36 cellular contexts compared by ENCODE assay signal in genomic region chr20:33273117-33273851, GRCh38. TPM values are rescaled to one million over a fixed set of nuclear protein-coding genes. Genes with fewer than 3 reads are reported as not detected.
DNase-seq lines count a peak whose midpoint lies in the region; ATAC-seq, FAIRE-seq and TF ChIP-seq lines count a peak whose summit lies in the region.
"Had no signal": no experiment of that assay in that cellular context is flagged by ENCODE, and none has a peak within 500 bp of the region (broad histone marks: within the 10 kb centered on the region; RNA-seq: fewer than 3 reads in every experiment).

No MANE protein-coding gene starts in this region.

- H3K4me1 ChIP-seq in HepG2 (ENCODE audit: insufficient read depth, low read length) (peaks cover 75% of the 10 kb centered on the region), right lobe of liver (no peaks in the 10 kb centered on the region), stomach (peaks cover 8 to 23% (median 14%) of the 10 kb centered on the region in 4 donors), right atrium auricular region (no peaks in the 10 kb centered on the region)

- DNase-seq in NCI-H2227 (lab: John Stamatoyannopoulos, UW; ENCODE audit: unreplicated experiment) (peak; percentile 35), NCI-H2227 treated with DMSO at 0.1 percent for 48 hours (lab: John Stamatoyannopoulos, UW) (no peak), HepG2 (ENCODE audit: low spot score) (no peak), right lobe of liver (no peak), head of caudate nucleus (peak in 25 of 42 donors; percentile 7 to 77 (median 38)), stomach (peak; percentile 65), right atrium auricular region (ENCODE audit: low spot score) (no peak)
- no peak for DNase-seq in central memory CD4-positive, alpha-beta T cell
- DNase-seq: 8988T; activated CD4-positive, alpha-beta T cell treated with anti-CD3 and anti-CD28 coated beads, Interleukin-2, amount 50 U/mL, for 4 hours; activated naive CD8-positive, alpha-beta T cell treated with anti-CD3 and anti-CD28 coated beads, Interleukin-2, amount 10 ng/mL, durations not matched to agents 7 days and 5 days; AML-193; CD4-positive, alpha-beta memory T cell; DMS 273 treated with DMSO at 0.1 percent for 48 hours; erythroblast; heart right ventricle; Kasumi-1; left cardiac atrium; mesenchymal stem cell; naive thymus-derived CD4-positive, alpha-beta T cell; NCI-H1694; NCI-H226; NCI-H774; OCI-M1; spleen had no signal

- H3K9me3 ChIP-seq in HepG2 (ENCODE audit: low read length) (no peaks in the 10 kb centered on the region), right lobe of liver (no peaks in the 10 kb centered on the region), stomach (no peaks in the 10 kb centered on the region), right atrium auricular region (no peaks in the 10 kb centered on the region)
- H3K9me3 ChIP-seq: HAP-1, heart right ventricle, spleen had no signal

- H3K4me3 ChIP-seq in HepG2 (replicated peaks in 1 of 3; ENCODE audit: insufficient read depth in 1 of 3, low read depth in 2 of 3, low read length in 3 of 3) (peak overlapping the region in 1 of 3 experiments; percentile 30; a peak in 2 of 6 replicates), right lobe of liver (no peak overlapping the region), stomach (no peak overlapping the region), right atrium auricular region (no peak overlapping the region)
- H3K4me3 ChIP-seq: HAP-1, heart right ventricle, spleen had no signal

- H3K27me3 ChIP-seq in HepG2 (ENCODE audit: control insufficient read depth in 1 of 2, insufficient read depth in 2 of 2, low read length in 2 of 2): no peaks in the 10 kb centered on the region
- H3K27me3 ChIP-seq in right lobe of liver: no peaks in the 10 kb centered on the region
- peaks cover 0 to 8% (median 0%) of the 10 kb centered on the region in 3 donors for H3K27me3 ChIP-seq in stomach
- H3K27me3 ChIP-seq in right atrium auricular region: no peaks in the 10 kb centered on the region

- H3K36me3 ChIP-seq in HepG2 (replicated peaks in 1 of 2; ENCODE audit: control insufficient read depth in 1 of 2, insufficient read depth in 2 of 2, low read length in 2 of 2) (no peaks in the 10 kb centered on the region), right lobe of liver (no peaks in the 10 kb centered on the region), stomach (no peaks in the 10 kb centered on the region), right atrium auricular region (no peaks in the 10 kb centered on the region)
- H3K36me3 ChIP-seq: HAP-1, heart right ventricle, spleen had no signal

- peak overlapping the region; percentile 48 for H3K4me2 ChIP-seq in HepG2 (ENCODE audit: low read depth, low read length)

- peak overlapping the region; percentile 4 for H2AFZ ChIP-seq in HepG2 (ENCODE audit: low read length)

- no peaks in the 10 kb centered on the region for H3K79me2 ChIP-seq in HepG2 (ENCODE audit: insufficient read depth, low read length)

- ATAC-seq in HepG2 (peak; percentile 28), right lobe of liver (no peak)
- ATAC-seq: heart right ventricle; left cardiac atrium; naive thymus-derived CD4-positive, alpha-beta T cell; Right ventricle myocardium inferior had no signal

- no peak for TF ChIP-seq RAD21 in HepG2 (CRISPR knock-in tag; IDR thresholded peaks at IDR 0.05)

- TF ChIP-seq EP300 in HepG2 (IDR thresholded peaks at IDR 0.05; ENCODE audit: low read depth in 2 of 2, low read length in 2 of 2): no peak
- no peak for TF ChIP-seq EP300 in HepG2 (CRISPR knock-in tag; IDR thresholded peaks at IDR 0.05; ENCODE audit: borderline replicate concordance)
- no peak for TF ChIP-seq EP300 in stomach (IDR thresholded peaks at IDR 0.05)

- H4K20me1 ChIP-seq in HepG2 (ENCODE audit: insufficient read depth, low read length): no peaks in the 10 kb centered on the region

- no peak for FAIRE-seq in HepG2 (lab: Jason Lieb, UNC)
- FAIRE-seq: GM19239 had no signal

- TF ChIP-seq CTCF in HepG2 (CRISPR knock-in tag; IDR thresholded peaks at IDR 0.05) (no peak), right lobe of liver (IDR thresholded peaks at IDR 0.05) (no peak), stomach (IDR thresholded peaks at IDR 0.05) (no peak), right atrium auricular region (IDR thresholded peaks at IDR 0.05) (no peak)

- no peak overlapping the region for H3K9ac ChIP-seq in HepG2 (ENCODE audit: insufficient read depth, low read depth, low read length)

- in situ Hi-C loops in HepG2 (cut with HindIII; ENCODE audit: extremely low pct_ligation_motif_present, low pct_unique_long_range_greater_than_20kb): no loop called here

- POLR2A ChIA-PET in HepG2 (lab: Yijun Ruan, JAX): no interaction called here

- TF ChIP-seq POLR2A in HepG2 (IDR thresholded peaks at IDR 0.05; ENCODE audit: insufficient read depth in 1 of 2, low read depth in 2 of 2, low read length in 2 of 2): no peak
- TF ChIP-seq POLR2A in right lobe of liver (IDR thresholded peaks at IDR 0.05): no peak
- no peak for TF ChIP-seq POLR2A in stomach (IDR thresholded peaks at IDR 0.05)

- CTCF ChIA-PET in HepG2 (lab: Yijun Ruan, JAX; ENCODE audit: low intra/inter-chr PET ratio, low total read pairs): no interaction called here

- H3K27ac ChIP-seq in HepG2 (ENCODE audit: extremely low read length, insufficient read depth, low read length) (peak overlapping the region; percentile 14), right lobe of liver (no peak overlapping the region), stomach (peak overlapping the region; percentile 53 to 79 (median 68)), right atrium auricular region (no peak overlapping the region)
- H3K27ac ChIP-seq: heart right ventricle, spleen, VCaP had no signal

- intact Hi-C loops in HepG2 (cut with micrococcal nuclease; ENCODE audit: unreplicated experiment) (no loop called here), right lobe of liver (cut with DNase I) (no loop called here), head of caudate nucleus (cut with DNase I) (no loop called here), stomach (cut with DNase I; ENCODE audit: low total_unique reads) (no loop called here)

- 17% methylated on average over 13 of the region's 13 CpGs for WGBS in HepG2 (ENCODE audit: low lambda C conversion rate)
- 34% methylated on average over 10 of the region's 13 CpGs for WGBS in right lobe of liver (ENCODE audit: insufficient coverage, low coverage, low lambda C conversion rate, missing lambda C conversion rate)
- 31 to 42% (median 41%) methylated on average over 13 of the region's 13 CpGs for WGBS in stomach, 5 donors

- BruUV-seq in HepG2 (replicated peaks; lab: Mats Ljungman, UMichigan): no TSS peak

RNA-seq across cellular contexts. Expression of gene BPIFB1, which starts 9.7 kb away (rescaled TPM):
- total RNA-seq in HepG2 (2016; rRNA removed; fragmentation: Illumina TruSeq; extraction: Trizol): 0.18 and 0.82 TPM in 2 replicates
- total RNA-seq in HepG2 (2016; cell fraction: cytosol; rRNA removed; fragmentation: Illumina TruSeq; extraction: Trizol; ENCODE audit: low read depth): 0.18 TPM in 1 of 2 replicates, not detected in the other
- 0.34 and 0.56 TPM in 2 replicates for total RNA-seq in HepG2 (2016; cell fraction: insoluble cytoplasmic fraction; rRNA removed; fragmentation: Illumina TruSeq; extraction: Trizol)
- 0.28 TPM in 2 replicates for total RNA-seq in HepG2 (2016; cell fraction: membrane; rRNA removed; fragmentation: Illumina TruSeq; extraction: Trizol)
- 0.59 and 0.75 TPM in 2 replicates for total RNA-seq in HepG2 (2016; cell fraction: nucleus; rRNA removed; fragmentation: Illumina TruSeq; extraction: Trizol)
- 4.4 and 9.2 TPM in 2 replicates for polyA plus RNA-seq in HepG2 (2011; rRNA removed)
- polyA plus RNA-seq in HepG2 (2011; cell fraction: cytosol; rRNA removed): 3.2 and 5.0 TPM in 2 replicates
- 5.1 and 7.3 TPM in 2 replicates for polyA plus RNA-seq in HepG2 (2011; cell fraction: nucleus; rRNA removed)
- polyA plus RNA-seq in HepG2 (2012): 7.9 and 12.0 TPM in 2 replicates
- 0.26 and 0.36 TPM in 2 replicates for polyA plus RNA-seq in HepG2 (2016; cell fraction: cytosol; fragmentation: Illumina TruSeq; extraction: Trizol; ENCODE audit: low read depth)
- 0.54 and 0.91 TPM in 2 replicates for polyA plus RNA-seq in HepG2 (2016; cell fraction: insoluble cytoplasmic fraction; fragmentation: Illumina TruSeq; extraction: Trizol; ENCODE audit: low read depth)
- 0.17 and 0.40 TPM in 2 replicates for polyA plus RNA-seq in HepG2 (2016; cell fraction: membrane; fragmentation: Illumina TruSeq; extraction: Trizol; ENCODE audit: low read depth)
- 0.97 and 1.00 TPM in 2 replicates for polyA plus RNA-seq in HepG2 (2016; cell fraction: nucleus; fragmentation: Illumina TruSeq; extraction: Trizol; ENCODE audit: insufficient read depth, low read depth)
- polyA minus RNA-seq in HepG2 (2011; rRNA and poly(A)+ RNA removed; ENCODE audit: low replicate concordance): 3.7 TPM in 1 of 2 replicates, not detected in the other
- 0.44 and 1.6 TPM in 2 replicates for polyA minus RNA-seq in HepG2 (2011; cell fraction: cytosol; rRNA and poly(A)+ RNA removed)
- 1.7 and 2.0 TPM in 2 replicates for polyA minus RNA-seq in HepG2 (2011; cell fraction: nucleus; rRNA and poly(A)+ RNA removed)
- total RNA-seq in right lobe of liver: not detected
- total RNA-seq in stomach: 10 to 100 TPM in 4 of 5 donors, not detected in 1; 20.2 to 58.9 (median 44.5) TPM
- 100 to 1,000 TPM in 1 of 3 donors, 10 to 100 TPM in 1, 1 to 10 TPM in 1; 2.3 to 169 (median 22.7) TPM for polyA plus RNA-seq in stomach
- total RNA-seq in right atrium auricular region: not detected
- total RNA-seq: activated naive CD8-positive, alpha-beta T cell treated with anti-CD3 and anti-CD28 coated beads, Interleukin-2, amount 10 ng/mL, durations not matched to agents 7 days and 5 days; activated T-helper 2 cell treated with anti-CD3 and anti-CD28 coated beads, Interferon-gamma antibody, Interleukin-2, Interleukin-4, amounts not matched to agents 10 μg/mL and 5 μg/mL and 100 μg/mL, durations not matched to agents 14 hours and 24 hours and 36 hours; CD4-positive, alpha-beta memory T cell; fibroblast of villous mesenchyme; G401; heart right ventricle; left cardiac atrium; naive thymus-derived CD4-positive, alpha-beta T cell; omental fat pad; renal cortical epithelial cell; Right ventricle myocardium inferior; spleen; urinary bladder had no signal
- polyA plus RNA-seq: CD4-positive, alpha-beta memory T cell; naive thymus-derived CD4-positive, alpha-beta T cell; urinary bladder had no signal

RNA-seq across cellular contexts. Expression of gene BPIFA1, which starts 37.5 kb away (rescaled TPM):
- total RNA-seq in HepG2 (2016; rRNA removed; fragmentation: Illumina TruSeq; extraction: Trizol) (not detected in 2 replicates), right lobe of liver (not detected), stomach (under 1 TPM in 1 of 5 donors, not detected in 4; 0.72 TPM), right atrium auricular region (not detected)
- not detected in 2 replicates for total RNA-seq in HepG2 (2016; cell fraction: cytosol; rRNA removed; fragmentation: Illumina TruSeq; extraction: Trizol; ENCODE audit: low read depth)
- total RNA-seq in HepG2 (2016; cell fraction: insoluble cytoplasmic fraction; rRNA removed; fragmentation: Illumina TruSeq; extraction: Trizol): not detected in 2 replicates
- total RNA-seq in HepG2 (2016; cell fraction: membrane; rRNA removed; fragmentation: Illumina TruSeq; extraction: Trizol): not detected in 2 replicates
- not detected in 2 replicates for total RNA-seq in HepG2 (2016; cell fraction: nucleus; rRNA removed; fragmentation: Illumina TruSeq; extraction: Trizol)
- polyA plus RNA-seq in HepG2 (2011; rRNA removed) (not detected in 2 replicates), stomach (not detected)
- not detected in 2 replicates for polyA plus RNA-seq in HepG2 (2011; cell fraction: cytosol; rRNA removed)
- not detected in 2 replicates for polyA plus RNA-seq in HepG2 (2011; cell fraction: nucleus; rRNA removed)
- not detected in 2 replicates for polyA plus RNA-seq in HepG2 (2012)
- not detected in 2 replicates for polyA plus RNA-seq in HepG2 (2016; cell fraction: cytosol; fragmentation: Illumina TruSeq; extraction: Trizol; ENCODE audit: low read depth)
- polyA plus RNA-seq in HepG2 (2016; cell fraction: insoluble cytoplasmic fraction; fragmentation: Illumina TruSeq; extraction: Trizol; ENCODE audit: low read depth): not detected in 2 replicates
- not detected in 2 replicates for polyA plus RNA-seq in HepG2 (2016; cell fraction: membrane; fragmentation: Illumina TruSeq; extraction: Trizol; ENCODE audit: low read depth)
- not detected in 2 replicates for polyA plus RNA-seq in HepG2 (2016; cell fraction: nucleus; fragmentation: Illumina TruSeq; extraction: Trizol; ENCODE audit: insufficient read depth, low read depth)
- polyA minus RNA-seq in HepG2 (2011; rRNA and poly(A)+ RNA removed; ENCODE audit: low replicate concordance): not detected in 2 replicates
- not detected in 2 replicates for polyA minus RNA-seq in HepG2 (2011; cell fraction: cytosol; rRNA and poly(A)+ RNA removed)
- not detected in 2 replicates for polyA minus RNA-seq in HepG2 (2011; cell fraction: nucleus; rRNA and poly(A)+ RNA removed)
- total RNA-seq: activated naive CD8-positive, alpha-beta T cell treated with anti-CD3 and anti-CD28 coated beads, Interleukin-2, amount 10 ng/mL, durations not matched to agents 7 days and 5 days; activated T-helper 2 cell treated with anti-CD3 and anti-CD28 coated beads, Interferon-gamma antibody, Interleukin-2, Interleukin-4, amounts not matched to agents 10 μg/mL and 5 μg/mL and 100 μg/mL, durations not matched to agents 14 hours and 24 hours and 36 hours; CD4-positive, alpha-beta memory T cell; cerebellum; fibroblast of villous mesenchyme; G401; heart right ventricle; left cardiac atrium; naive thymus-derived CD4-positive, alpha-beta T cell; omental fat pad; renal cortical epithelial cell; Right ventricle myocardium inferior; spleen; urinary bladder had no signal
- polyA plus RNA-seq: CD4-positive, alpha-beta memory T cell; heart right ventricle; naive thymus-derived CD4-positive, alpha-beta T cell; spleen; urinary bladder had no signal

RNA-seq across cellular contexts. Expression of gene BPIFA3, which starts 56.1 kb away (rescaled TPM):
- total RNA-seq in HepG2 (2016; rRNA removed; fragmentation: Illumina TruSeq; extraction: Trizol) (not detected in 2 replicates), right lobe of liver (not detected), stomach (not detected), right atrium auricular region (not detected)
- total RNA-seq in HepG2 (2016; cell fraction: cytosol; rRNA removed; fragmentation: Illumina TruSeq; extraction: Trizol; ENCODE audit: low read depth): not detected in 2 replicates
- not detected in 2 replicates for total RNA-seq in HepG2 (2016; cell fraction: insoluble cytoplasmic fraction; rRNA removed; fragmentation: Illumina TruSeq; extraction: Trizol)
- not detected in 2 replicates for total RNA-seq in HepG2 (2016; cell fraction: membrane; rRNA removed; fragmentation: Illumina TruSeq; extraction: Trizol)
- total RNA-seq in HepG2 (2016; cell fraction: nucleus; rRNA removed; fragmentation: Illumina TruSeq; extraction: Trizol): not detected in 2 replicates
- polyA plus RNA-seq in HepG2 (2011; rRNA removed) (not detected in 2 replicates), stomach (not detected)
- not detected in 2 replicates for polyA plus RNA-seq in HepG2 (2011; cell fraction: cytosol; rRNA removed)
- polyA plus RNA-seq in HepG2 (2011; cell fraction: nucleus; rRNA removed): not detected in 2 replicates
- polyA plus RNA-seq in HepG2 (2012): not detected in 2 replicates
- not detected in 2 replicates for polyA plus RNA-seq in HepG2 (2016; cell fraction: cytosol; fragmentation: Illumina TruSeq; extraction: Trizol; ENCODE audit: low read depth)
- polyA plus RNA-seq in HepG2 (2016; cell fraction: insoluble cytoplasmic fraction; fragmentation: Illumina TruSeq; extraction: Trizol; ENCODE audit: low read depth): not detected in 2 replicates
- not detected in 2 replicates for polyA plus RNA-seq in HepG2 (2016; cell fraction: membrane; fragmentation: Illumina TruSeq; extraction: Trizol; ENCODE audit: low read depth)
- not detected in 2 replicates for polyA plus RNA-seq in HepG2 (2016; cell fraction: nucleus; fragmentation: Illumina TruSeq; extraction: Trizol; ENCODE audit: insufficient read depth, low read depth)
- not detected in 2 replicates for polyA minus RNA-seq in HepG2 (2011; rRNA and poly(A)+ RNA removed; ENCODE audit: low replicate concordance)
- not detected in 2 replicates for polyA minus RNA-seq in HepG2 (2011; cell fraction: cytosol; rRNA and poly(A)+ RNA removed)
- not detected in 2 replicates for polyA minus RNA-seq in HepG2 (2011; cell fraction: nucleus; rRNA and poly(A)+ RNA removed)
- total RNA-seq: activated naive CD8-positive, alpha-beta T cell treated with anti-CD3 and anti-CD28 coated beads, Interleukin-2, amount 10 ng/mL, durations not matched to agents 7 days and 5 days; activated T-helper 2 cell treated with anti-CD3 and anti-CD28 coated beads, Interferon-gamma antibody, Interleukin-2, Interleukin-4, amounts not matched to agents 10 μg/mL and 5 μg/mL and 100 μg/mL, durations not matched to agents 14 hours and 24 hours and 36 hours; CD4-positive, alpha-beta memory T cell; cerebellum; fibroblast of villous mesenchyme; G401; heart right ventricle; left cardiac atrium; naive thymus-derived CD4-positive, alpha-beta T cell; omental fat pad; renal cortical epithelial cell; Right ventricle myocardium inferior; spleen; urinary bladder had no signal
- polyA plus RNA-seq: CD4-positive, alpha-beta memory T cell; heart right ventricle; naive thymus-derived CD4-positive, alpha-beta T cell; spleen; urinary bladder had no signal

Comparison
In these comparisons a context has a peak if more than half of its experiments do, and no peak if none do; other contexts are left out.
1. DNase-seq: peak in NCI-H2227 (single experiment), head of caudate nucleus (25 of 42) and stomach (single experiment); none in NCI-H2227 treated with DMSO at 0.1 percent for 48 hours (single experiment), HepG2 (single experiment), right lobe of liver (0 of 3), central memory CD4-positive, alpha-beta T cell (single experiment) and right atrium auricular region (single experiment).
2. H3K27ac ChIP-seq: peak in HepG2 (single experiment) and stomach (5 of 5); none in right lobe of liver (0 of 3) and right atrium auricular region (0 of 2).